ENCODE assay signal across 10 cellular contexts in genomic region chr11:68090706-68091105, GRCh38. TPM values are rescaled to one million over a fixed set of nuclear protein-coding genes. Genes with fewer than 3 reads are reported as not detected.
DNase-seq lines count a peak whose midpoint lies in the region; FAIRE-seq and TF ChIP-seq lines count a peak whose summit lies in the region.
"Had no signal": no experiment of that assay in that cellular context is flagged by ENCODE, and none has a peak within 500 bp of the region (broad histone marks: within the 10 kb centered on the region; RNA-seq: fewer than 3 reads in every experiment).

No MANE protein-coding gene starts in this region.

- H3K4me2 ChIP-seq in OCI-LY1 (ENCODE audit: low read length) (peak overlapping the region; percentile 57), SK-N-SH (no peak overlapping the region)

- TF ChIP-seq CTCF in OCI-LY1 (IDR thresholded peaks at IDR 0.05; ENCODE audit: low read length) (no peak), SK-N-SH (IDR thresholded peaks at IDR 0.05) (no peak), ovary (IDR thresholded peaks at IDR 0.05) (no peak), esophagus squamous epithelium (IDR thresholded peaks at IDR 0.05) (no peak)

- H3K4me1 ChIP-seq in OCI-LY1 (ENCODE audit: insufficient read depth, low read length, severe bottlenecking) (peaks cover 24% of the 10 kb centered on the region), SK-N-SH (ENCODE audit: control insufficient read depth in 1 of 2, insufficient read depth in 2 of 2, low read depth in 1 of 2, low read length in 1 of 2) (no peaks in the 10 kb centered on the region), ovary (ENCODE audit: insufficient read depth) (no peaks in the 10 kb centered on the region), esophagus squamous epithelium (no peaks in the 10 kb centered on the region)

- H3K9me2 ChIP-seq in OCI-LY1 (ENCODE audit: low read depth, low read length) (no peaks in the 10 kb centered on the region), SK-N-SH (no peaks in the 10 kb centered on the region)

- H3K79me2 ChIP-seq in OCI-LY1 (ENCODE audit: insufficient read depth, low read length) (no peaks in the 10 kb centered on the region), SK-N-SH (ENCODE audit: insufficient read depth) (no peaks in the 10 kb centered on the region; the same call in 1 of the 2 replicates)

- intact Hi-C loops in ovary (cut with DNase I) (loop anchor here in 1 of 4 donors (10.0 kb wide), 1 partner anchor 46 kb away; no protein-coding TSS in a partner anchor), esophagus squamous epithelium (cut with DNase I) (no loop called here)

- TF ChIP-seq RAD21 in SK-N-SH (IDR thresholded peaks at IDR 0.05; ENCODE audit: low read length) = no peak

- 0 out of 2 replicates have a peak, but pooled peaks cover 6% of the 10 kb centered on the region for H3F3A ChIP-seq in OCI-LY1 (ENCODE audit: insufficient read depth, low read length)
- peaks cover 5% of the 10 kb centered on the region for H3F3A ChIP-seq in SK-N-SH (replicated peaks; ENCODE audit: insufficient read depth)

- CTCF ChIA-PET in SK-N-SH (lab: Yijun Ruan, JAX) = no interaction called here

- H2AFZ ChIP-seq in OCI-LY1 (ENCODE audit: low read length) (peak overlapping the region; percentile 38; the same call in 1 of the 2 replicates), SK-N-SH (ENCODE audit: low read depth) (no peak overlapping the region)

- H3K27ac ChIP-seq in OCI-LY1 (ENCODE audit: low read depth, low read length, poor library complexity, severe bottlenecking) (peak overlapping the region; percentile 68), SK-N-SH (ENCODE audit: low read depth in 2 of 2, low read length in 1 of 2) (no peak overlapping the region), ovary (no peak overlapping the region), esophagus squamous epithelium (no peak overlapping the region)
- H3K27ac ChIP-seq: skin epidermis had no signal

- no peak for TF ChIP-seq EP300 in SK-N-SH (IDR thresholded peaks at IDR 0.05; ENCODE audit: borderline replicate concordance in 1 of 2, low read depth in 1 of 2, low read length in 1 of 2)
- TF ChIP-seq EP300 in ovary (IDR thresholded peaks at IDR 0.05) = no peak

- TF ChIP-seq POLR2A in GM12892 (IDR thresholded peaks at IDR 0.05; ENCODE audit: low read depth, low read length) (no peak), ovary (IDR thresholded peaks at IDR 0.05) (no peak), esophagus squamous epithelium (IDR thresholded peaks at IDR 0.05) (no peak)

- H3K27me3 ChIP-seq in OCI-LY1 (ENCODE audit: insufficient read depth, low read length) = no peaks in the 10 kb centered on the region
- H3K27me3 ChIP-seq in SK-N-SH (ENCODE audit: insufficient read depth) = no peaks in the 10 kb centered on the region
- no peaks in the 10 kb centered on the region for H3K27me3 ChIP-seq in ovary
- H3K27me3 ChIP-seq in esophagus squamous epithelium = no peaks in the 10 kb centered on the region

- H3K9me3 ChIP-seq in OCI-LY1 (ENCODE audit: low read length) = no peaks in the 10 kb centered on the region
- H3K9me3 ChIP-seq in SK-N-SH = no peaks in the 10 kb centered on the region
- no peaks in the 10 kb centered on the region for H3K9me3 ChIP-seq in ovary
- no peaks in the 10 kb centered on the region for H3K9me3 ChIP-seq in esophagus squamous epithelium

- DNase-seq in GM12892 (ENCODE audit: insufficient read length) (no peak), frontal cortex (ENCODE audit: low spot score in 2 of 2) (peak; percentile 14 to 35), occipital lobe (lab: John Stamatoyannopoulos, UW) (peak; percentile 53), SK-N-SH (no peak), ovary (no peak), islet precursor cell (no peak), esophagus squamous epithelium (lab: John Stamatoyannopoulos, UW) (no peak)

- POLR2A ChIA-PET in SK-N-SH (lab: Yijun Ruan, JAX) = no interaction called here

- no peaks in the 10 kb centered on the region for H4K20me1 ChIP-seq in OCI-LY1 (ENCODE audit: insufficient read depth, low read length)
- H4K20me1 ChIP-seq in SK-N-SH (ENCODE audit: insufficient read depth) = 0 out of 2 replicates have a peak, but pooled peaks cover 6% of the 10 kb centered on the region

- H3K36me3 ChIP-seq in OCI-LY1 (ENCODE audit: insufficient read depth, low read length) (peaks cover 3% of the 10 kb centered on the region; the same call in 1 of the 2 replicates), SK-N-SH (replicated peaks in 1 of 2; ENCODE audit: control insufficient read depth in 1 of 2, insufficient read depth in 2 of 2, low read length in 1 of 2) (peaks cover 0 to 13% of the 10 kb centered on the region in 2 experiments), ovary (no peaks in the 10 kb centered on the region), esophagus squamous epithelium (no peaks in the 10 kb centered on the region)

- peak; percentile 78 for FAIRE-seq in GM12892 (lab: Jason Lieb, UNC)
- no peak for FAIRE-seq in frontal cortex (lab: Jason Lieb, UNC)
- FAIRE-seq: H54 had no signal

- H3K9ac ChIP-seq in OCI-LY1 (ENCODE audit: low read length) (peak overlapping the region; percentile 46), SK-N-SH (no peak overlapping the region)

- H3K4me3 ChIP-seq in OCI-LY1 (ENCODE audit: low read depth, low read length, poor library complexity, severe bottlenecking) (peak overlapping the region; percentile 21), SK-N-SH (ENCODE audit: low read depth in 2 of 2, low read length in 1 of 2) (no peak overlapping the region), ovary (no peak overlapping the region), esophagus squamous epithelium (no peak overlapping the region)
- H3K4me3 ChIP-seq: skin epidermis had no signal

- 82% methylated on average over 6 of the region's 6 CpGs for WGBS in SK-N-SH (ENCODE audit: low lambda C conversion rate)
- 70 to 73% (median 71%) methylated on average over 6 of the region's 6 CpGs for WGBS in ovary, 3 donors
- 40 to 61% methylated on average over 6 of the region's 6 CpGs for WGBS in esophagus squamous epithelium, 2 donors

TF ChIP-seq in SK-N-SH, 30 proteins besides CTCF, POLR2A, EP300 and RAD21 (continues in another document):
- TF ChIP-seq, protein P1, sequence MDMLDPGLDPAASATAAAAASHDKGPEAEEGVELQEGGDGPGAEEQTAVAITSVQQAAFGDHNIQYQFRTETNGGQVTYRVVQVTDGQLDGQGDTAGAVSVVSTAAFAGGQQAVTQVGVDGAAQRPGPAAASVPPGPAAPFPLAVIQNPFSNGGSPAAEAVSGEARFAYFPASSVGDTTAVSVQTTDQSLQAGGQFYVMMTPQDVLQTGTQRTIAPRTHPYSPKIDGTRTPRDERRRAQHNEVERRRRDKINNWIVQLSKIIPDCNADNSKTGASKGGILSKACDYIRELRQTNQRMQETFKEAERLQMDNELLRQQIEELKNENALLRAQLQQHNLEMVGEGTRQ (IDR thresholded peaks at IDR 0.05; ENCODE audit: borderline replicate concordance, low read depth, low read length) = no peak
- TF ChIP-seq RCOR1 (IDR thresholded peaks at IDR 0.05; ENCODE audit: low read length) (no peak), FOSL2 (IDR thresholded peaks at IDR 0.05; ENCODE audit: borderline replicate concordance, low read depth) (no peak), NFIC (IDR thresholded peaks at IDR 0.05; ENCODE audit: borderline replicate concordance) (no peak), MAX (IDR thresholded peaks at IDR 0.05; ENCODE audit: low read depth) (no peak), EZH2phosphoT487 (IDR thresholded peaks at IDR 0.05; ENCODE audit: borderline replicate concordance, low read depth) (no peak), TCF12 (IDR thresholded peaks at IDR 0.05) (no peak), POLR2AphosphoS5 (IDR thresholded peaks at IDR 0.05; ENCODE audit: low read depth, low read length) (no peak), CHD2 (IDR thresholded peaks at IDR 0.05; ENCODE audit: low read length, partially characterized antibody) (no peak), GATA2 (CRISPR knock-in tag; IDR thresholded peaks at IDR 0.05) (no peak), RXRA (IDR thresholded peaks at IDR 0.05; ENCODE audit: borderline replicate concordance, low read depth) (no peak), YY1 (IDR thresholded peaks at IDR 0.05; ENCODE audit: low read depth) (no peak), SIN3A (IDR thresholded peaks at IDR 0.05; ENCODE audit: borderline replicate concordance, low read depth, low read length) (no peak), RFX5 (IDR thresholded peaks at IDR 0.05; ENCODE audit: low read length) (no peak), JUND (IDR thresholded peaks at IDR 0.05) (no peak)

RNA-seq across cellular contexts. Expression of gene CHKA, which starts 30.5 kb away (rescaled TPM):
- polyA plus RNA-seq in GM12892 (2012; ENCODE audit: missing spikeins) = 28.9 TPM
- 26.1 TPM for total RNA-seq in frontal cortex
- 32.8 TPM for total RNA-seq in occipital lobe
- 12.3 and 13.7 TPM in 2 replicates for polyA plus RNA-seq in SK-N-SH (2012; rRNA removed)
- polyA plus RNA-seq in SK-N-SH (2012; cell fraction: cytosol; rRNA removed) = 7.4 and 8.5 TPM in 2 replicates
- polyA plus RNA-seq in SK-N-SH (2012; cell fraction: nucleus; rRNA removed) = 69.3 and 80.7 TPM in 2 replicates
- total RNA-seq in ovary = 10 to 100 TPM; 20.7 to 45.3 (median 31.4) TPM
- 10 to 100 TPM; 15.6 to 26.3 TPM for polyA plus RNA-seq in ovary
- total RNA-seq in esophagus squamous epithelium = 10 to 100 TPM in 1 of 4 donors, 1 to 10 TPM in 3; 1.1 to 13.0 (median 4.2) TPM

RNA-seq across cellular contexts. Expression of gene TCIRG1, which starts 51.9 kb away (rescaled TPM):
- polyA plus RNA-seq in GM12892 (2012; ENCODE audit: missing spikeins) = 32.9 TPM
- total RNA-seq in frontal cortex = 2.4 TPM
- 3.1 TPM for total RNA-seq in occipital lobe
- polyA plus RNA-seq in SK-N-SH (2012; rRNA removed) = 0.58 and 0.73 TPM in 2 replicates
- polyA plus RNA-seq in SK-N-SH (2012; cell fraction: cytosol; rRNA removed) = 0.13 and 0.29 TPM in 2 replicates
- 4.8 and 6.8 TPM in 2 replicates for polyA plus RNA-seq in SK-N-SH (2012; cell fraction: nucleus; rRNA removed)
- total RNA-seq in ovary = 100 to 1,000 TPM in 2 of 7 donors, 10 to 100 TPM in 5; 55.8 to 109 (median 78.6) TPM
- polyA plus RNA-seq in ovary = 10 to 100 TPM in 1 of 2 donors, 1 to 10 TPM in 1; 2.2 to 77.4 TPM
- 10 to 100 TPM; 46.6 to 70.5 (median 63.5) TPM for total RNA-seq in esophagus squamous epithelium

Comparison
In these comparisons a context has a peak if more than half of its experiments do, and no peak if none do; other contexts are left out.
1. DNase-seq: peak in frontal cortex (2 of 2) and occipital lobe (single experiment); none in GM12892 (single experiment), SK-N-SH (single experiment), ovary (0 of 5), islet precursor cell (single experiment) and esophagus squamous epithelium (single experiment).
2. RNA of gene TCIRG1, which starts 51.9 kb away (total RNA-seq): 55.8 to 109 TPM in ovary and 46.6 to 70.5 TPM in esophagus squamous epithelium; 3.1 TPM in occipital lobe (single experiment) and 2.4 TPM in frontal cortex (single experiment); every median in the first group is over 10 times any median in the second.